ENCODE assay signal across 11 cellular contexts in genomic region chr3:31041161-31041978, GRCh38.
A peak's percentile ranks its signal among the peaks of the same experiment; 100 is the strongest.
DNase-seq lines count a peak whose midpoint lies in the region; TF ChIP-seq lines count a peak whose summit lies in the region.
"Had no signal": no experiment of that assay in that cellular context is flagged by ENCODE, and none has a peak within 500 bp of the region (broad histone marks: within the 10 kb centered on the region; RNA-seq: fewer than 3 reads in every experiment).

No MANE protein-coding gene starts in this region.

- no peak overlapping the region for H4K8ac ChIP-seq in mesenchymal stem cell (ENCODE audit: low read length)

- no peaks in the 10 kb centered on the region for H3K36me3 ChIP-seq in mesenchymal stem cell (ENCODE audit: control insufficient read depth in 1 of 2, insufficient read depth in 2 of 2, low read depth in 1 of 2, low read length in 2 of 2)
- H3K36me3 ChIP-seq: vagina had no signal

- WGBS in mesenchymal stem cell = 26% methylated on average over 2 of the region's 2 CpGs

- no peak overlapping the region for H2BK120ac ChIP-seq in mesenchymal stem cell (ENCODE audit: low read depth, low read length)

- H3K4me3 ChIP-seq in choroid plexus epithelial cell (ENCODE audit: low read depth, low read length) (no peak overlapping the region), mesenchymal stem cell (ENCODE audit: insufficient read depth in 1 of 2, low read depth in 1 of 2, low read length in 2 of 2) (no peak overlapping the region)
- H3K4me3 ChIP-seq: vagina had no signal

- peaks cover 4% of the 10 kb centered on the region for H3K4me1 ChIP-seq in mesenchymal stem cell (ENCODE audit: control insufficient read depth, insufficient read depth, low read depth, low read length)
- H3K4me1 ChIP-seq: vagina had no signal

- peak overlapping the region; percentile 17 for H3K4me2 ChIP-seq in mesenchymal stem cell (ENCODE audit: low read length, poor library complexity, severe bottlenecking)

- no peaks in the 10 kb centered on the region for H3K9me3 ChIP-seq in mesenchymal stem cell (ENCODE audit: control insufficient read depth, low read length)
- H3K9me3 ChIP-seq: vagina had no signal

- H2BK15ac ChIP-seq in mesenchymal stem cell (ENCODE audit: low read depth, poor library complexity, severe bottlenecking) = no peak overlapping the region

- no peak overlapping the region for H3K14ac ChIP-seq in mesenchymal stem cell (ENCODE audit: low read length in 2 of 2)

- no peak overlapping the region for H3K18ac ChIP-seq in mesenchymal stem cell (ENCODE audit: low read depth in 1 of 2, low read length in 2 of 2)

- no peak overlapping the region for H2BK12ac ChIP-seq in mesenchymal stem cell (ENCODE audit: low read length in 2 of 2)

- DNase-seq in AG20443 (ENCODE audit: low spot score) = peak; percentile 71
- DNase-seq in choroid plexus epithelial cell (ENCODE audit: low read depth) = peak; percentile 81
- peak; percentile 49 for DNase-seq in mesenchymal stem cell
- no peak for DNase-seq in activated CD8-positive, alpha-beta memory T cell treated with anti-CD3 and anti-CD28 coated beads, Interleukin-2, amount 50 U/mL, for 4 hours
- no peak for DNase-seq in KG1 (lab: John Stamatoyannopoulos, UW)
- DNase-seq in NCI-H2107 treated with DMSO at 0.1 percent for 48 hours (lab: John Stamatoyannopoulos, UW; ENCODE audit: unreplicated experiment) = no peak
- no peak for DNase-seq in NCI-H1930 (lab: John Stamatoyannopoulos, UW)
- DNase-seq: NCI-H446 treated with DMSO at 0.1 percent for 48 hours had no signal

- peak overlapping the region; percentile 93 for H3K27ac ChIP-seq in mesenchymal stem cell (ENCODE audit: low read length, poor library complexity, severe bottlenecking)
- H3K27ac ChIP-seq: vagina, VCaP had no signal

- no peak overlapping the region for H2AFZ ChIP-seq in mesenchymal stem cell (ENCODE audit: low read depth, low read length)

- peak; percentile 63; the same call in 1 of the 2 replicates for TF ChIP-seq EP300 in Ishikawa (IDR thresholded peaks at IDR 0.05; ENCODE audit: borderline replicate concordance)

- H3K4ac ChIP-seq in mesenchymal stem cell (ENCODE audit: low read depth in 1 of 2, low read length in 2 of 2) = no peak overlapping the region

- no peak overlapping the region for H4K91ac ChIP-seq in mesenchymal stem cell (ENCODE audit: low read length)

- H2AK5ac ChIP-seq in mesenchymal stem cell (ENCODE audit: low read length, severe bottlenecking) = no peak overlapping the region

- H3K23ac ChIP-seq in mesenchymal stem cell (ENCODE audit: low read length in 2 of 2) = no peak overlapping the region

- no peak overlapping the region for H3K9ac ChIP-seq in mesenchymal stem cell (ENCODE audit: low read length)

- H3K79me1 ChIP-seq in mesenchymal stem cell (replicated peaks; ENCODE audit: low read length, poor library complexity, severe bottlenecking) = no peaks in the 10 kb centered on the region

- H3K27me3 ChIP-seq in mesenchymal stem cell (ENCODE audit: control insufficient read depth in 1 of 2, insufficient read depth in 1 of 2, low read length in 2 of 2) = no peaks in the 10 kb centered on the region
- H3K27me3 ChIP-seq: vagina had no signal

- H2BK5ac ChIP-seq in mesenchymal stem cell (ENCODE audit: low read depth, low read length, poor library complexity, severe bottlenecking) = peak overlapping the region; percentile 50

- TF ChIP-seq CTCF in choroid plexus epithelial cell (conservative IDR thresholded peaks at IDR 0.05; ENCODE audit: low read depth, low read length) = no peak

- TF ChIP-seq RAD21 in Ishikawa (IDR thresholded peaks at IDR 0.05; ENCODE audit: low read depth) = no peak

TF ChIP-seq in Ishikawa, 13 proteins besides CTCF, POLR2A, EP300 and RAD21:
- no peak for TF ChIP-seq REST (IDR thresholded peaks at IDR 0.05; ENCODE audit: low read depth)
- no peak for TF ChIP-seq USF1 (IDR thresholded peaks at IDR 0.05)
- TF ChIP-seq TEAD4 (IDR thresholded peaks at IDR 0.05) = peak; percentile 88
- peak; percentile 35; the same call in 1 of the 2 replicates for TF ChIP-seq CEBPB (IDR thresholded peaks at IDR 0.05)
- peak; percentile 75; the same call in 1 of the 2 replicates for TF ChIP-seq FOXM1 (IDR thresholded peaks at IDR 0.05; ENCODE audit: borderline replicate concordance, low read depth)
- TF ChIP-seq YY1 (IDR thresholded peaks at IDR 0.05; ENCODE audit: low read depth) = no peak
- TF ChIP-seq ZBTB7A (IDR thresholded peaks at IDR 0.05; ENCODE audit: low read depth) = no peak
- TF ChIP-seq MAX (IDR thresholded peaks at IDR 0.05) = no peak
- TF ChIP-seq NFIC (IDR thresholded peaks at IDR 0.05) = peak; percentile 62; the same call in 1 of the 2 replicates
- TF ChIP-seq CREB1 (IDR thresholded peaks at IDR 0.05; ENCODE audit: low read depth) = no peak
- TF ChIP-seq EGR1 (IDR thresholded peaks at IDR 0.05) = no peak
- peak; percentile 88 for TF ChIP-seq TCF12 (IDR thresholded peaks at IDR 0.05; ENCODE audit: low read depth)
- TF ChIP-seq TAF1 (IDR thresholded peaks at IDR 0.05; ENCODE audit: low read depth) = no peak

Comparison
In these comparisons a context has a peak if more than half of its experiments do, and no peak if none do; other contexts are left out.
1. DNase-seq: peak in AG20443 (single experiment), choroid plexus epithelial cell (single experiment) and mesenchymal stem cell (single experiment); none in activated CD8-positive, alpha-beta memory T cell treated with anti-CD3 and anti-CD28 coated beads, Interleukin-2, amount 50 U/mL, for 4 hours (single experiment), KG1 (single experiment), NCI-H2107 treated with DMSO at 0.1 percent for 48 hours (single experiment) and NCI-H1930 (0 of 2).